In genomic region chr13:49214917-49215376, GRCh38 we compare ENCODE assay signal across 8 cellular contexts. TPM values are rescaled to one million over a fixed set of nuclear protein-coding genes. Genes with fewer than 3 reads are reported as not detected.
DNase-seq lines count a peak whose midpoint lies in the region; ATAC-seq and TF ChIP-seq lines count a peak whose summit lies in the region.

No MANE protein-coding gene starts in this region.

- intact Hi-C loops in IMR-90 (cut with micrococcal nuclease): no loop called here

- no peak overlapping the region for H2BK5ac ChIP-seq in IMR-90 (ENCODE audit: low read depth, low read length, poor library complexity, severe bottlenecking)

- H3K36me3 ChIP-seq in IMR-90 (ENCODE audit: control insufficient read depth, insufficient read depth, low read length) (peaks cover 13% of the 10 kb centered on the region), cardiac muscle cell (no peaks in the 10 kb centered on the region)

- no peak overlapping the region for H4K5ac ChIP-seq in IMR-90 (ENCODE audit: low read depth, low read length)

- peaks cover 25 to 31% of the 10 kb centered on the region in 2 donors for H3K27me3 Mint-ChIP-seq in stimulated activated naive B cell treated with anti-CD40 and anti-IgM and Interleukin-4, amounts not matched to agents 10 μg/mL and 1 μg/mL and 100 μg/mL, for 72 hours

- H3K27ac ChIP-seq in IMR-90 (ENCODE audit: insufficient read depth, low read length): no peak overlapping the region
- no peak overlapping the region for H3K27ac ChIP-seq in cardiac muscle cell

- H2BK120ac ChIP-seq in IMR-90 (ENCODE audit: low read depth, low read length): no peak overlapping the region

- no peak overlapping the region for H4K8ac ChIP-seq in IMR-90 (ENCODE audit: low read depth in 2 of 2, low read length in 2 of 2)

- H3K4me1 ChIP-seq in IMR-90 (ENCODE audit: control insufficient read depth, insufficient read depth, low read length): no peaks in the 10 kb centered on the region
- H3K4me1 ChIP-seq in cardiac muscle cell (ENCODE audit: low read depth): no peaks in the 10 kb centered on the region

- no peak overlapping the region for H2BK20ac ChIP-seq in IMR-90 (ENCODE audit: low read depth, low read length)

- H3K18ac ChIP-seq in IMR-90 (ENCODE audit: low read depth, low read length): no peak overlapping the region

- peak overlapping the region; percentile 41 for H2AFZ ChIP-seq in IMR-90 (replicated peaks; ENCODE audit: low read length, poor library complexity)

- H3K9me3 ChIP-seq in IMR-90 (ENCODE audit: control insufficient read depth, insufficient read depth, low read length) (no peaks in the 10 kb centered on the region; the same call in 1 of the 2 replicates), cardiac muscle cell (ENCODE audit: low read depth) (no peaks in the 10 kb centered on the region)

- H3K9ac ChIP-seq in IMR-90 (ENCODE audit: low read depth, low read length): no peak overlapping the region

- ATAC-seq in GM18519 (IDR thresholded peaks at IDR 0.05; ENCODE audit: low FRiP score, unreplicated experiment) (peak; percentile 50), IMR-90 (ENCODE audit: low read depth) (no peak), GM21515 (IDR thresholded peaks at IDR 0.05; ENCODE audit: unreplicated experiment) (no peak)
- ATAC-seq in stimulated activated naive B cell treated with anti-CD40 and anti-IgM and Interleukin-4, amounts not matched to agents 10 μg/mL and 1 μg/mL and 100 μg/mL, for 72 hours (replicated peaks): peak; percentile 81 to 85

- DNase-seq in AG08395 (ENCODE audit: low spot score): peak; percentile 20
- peak; percentile 6 for DNase-seq in IMR-90
- DNase-seq in activated CD4-positive, alpha-beta T cell treated with anti-CD3 and anti-CD28 coated beads for 48 hours: peak; percentile 51
- peak in 1 of 2 donors; percentile 44 for DNase-seq in cardiac muscle cell (ENCODE audit: low read depth in 1 of 2, low spot score in 1 of 2)
- no peak for DNase-seq in stimulated activated naive B cell treated with anti-CD40 and anti-IgM and Interleukin-4, amounts not matched to agents 10 μg/mL and 1 μg/mL and 100 μg/mL, for 72 hours
- DNase-seq in DMS79 treated with DMSO at 0.1 percent for 48 hours (lab: John Stamatoyannopoulos, UW): no peak

- H3K4me3 Mint-ChIP-seq in stimulated activated naive B cell treated with anti-CD40 and anti-IgM and Interleukin-4, amounts not matched to agents 10 μg/mL and 1 μg/mL and 100 μg/mL, for 72 hours: no peak overlapping the region

- POLR2A ChIA-PET in IMR-90 (lab: Charles Lee; ENCODE audit: unreplicated experiment): no interaction called here

- H3K4me1 Mint-ChIP-seq in stimulated activated naive B cell treated with anti-CD40 and anti-IgM and Interleukin-4, amounts not matched to agents 10 μg/mL and 1 μg/mL and 100 μg/mL, for 72 hours: peaks cover 17 to 35% of the 10 kb centered on the region in 2 donors

- no peak overlapping the region for H3K56ac ChIP-seq in IMR-90 (ENCODE audit: extremely low read depth, insufficient read depth, low read length)

- H3K27ac Mint-ChIP-seq in stimulated activated naive B cell treated with anti-CD40 and anti-IgM and Interleukin-4, amounts not matched to agents 10 μg/mL and 1 μg/mL and 100 μg/mL, for 72 hours: no peak overlapping the region

- no peak for TF ChIP-seq POLR2A in IMR-90 (IDR thresholded peaks at IDR 0.05; ENCODE audit: low read depth, low read length)

- H3K4me3 ChIP-seq in IMR-90 (ENCODE audit: insufficient read depth, low read depth, low read length) (no peak overlapping the region), cardiac muscle cell (no peak overlapping the region)

- no CpG with 5 or more reads among the region's 6 CpGs for WGBS in IMR-90 (ENCODE audit: extremely low coverage in 2 of 2, insufficient read length in 1 of 2), 2 experiments

- H3K23ac ChIP-seq in IMR-90 (ENCODE audit: low read depth, low read length): no peak overlapping the region

- no peak overlapping the region for H2AK9ac ChIP-seq in IMR-90 (replicated peaks; ENCODE audit: low read depth, low read length, poor library complexity)

- no peak overlapping the region for H4K91ac ChIP-seq in IMR-90 (ENCODE audit: insufficient read depth, low read depth, low read length)

- peaks cover 17 to 24% of the 10 kb centered on the region in 2 donors for H3K36me3 Mint-ChIP-seq in stimulated activated naive B cell treated with anti-CD40 and anti-IgM and Interleukin-4, amounts not matched to agents 10 μg/mL and 1 μg/mL and 100 μg/mL, for 72 hours

- no peak overlapping the region for H2BK15ac ChIP-seq in IMR-90 (ENCODE audit: low read depth, low read length)

- in situ Hi-C loops in IMR-90 (cut with MboI; ENCODE audit: low sequenced_read_pairs): no loop called here

- dilution Hi-C loops in IMR-90 (cut with HindIII; ENCODE audit: low sequenced_read_pairs, unreplicated experiment): no loop called here

- H4K20me1 ChIP-seq in IMR-90 (ENCODE audit: insufficient read depth, low read length): 0 out of 2 replicates have a peak, but pooled peaks cover 3% of the 10 kb centered on the region

- H2AK5ac ChIP-seq in IMR-90 (ENCODE audit: low read depth, low read length): no peak overlapping the region

- CTCF ChIA-PET in IMR-90 (lab: Yijun Ruan, JAX): interaction anchor here (1.4 kb wide), 1 partner anchor 65 kb away, joined by 3 read pairs; no protein-coding TSS in a partner anchor

- no peak for TF ChIP-seq RAD21 in IMR-90 (IDR thresholded peaks at IDR 0.05; ENCODE audit: low read length)

- TF ChIP-seq CTCF in IMR-90 (conservative IDR thresholded peaks at IDR 0.05; ENCODE audit: low read depth, low read length): no peak
- TF ChIP-seq CTCF in cardiac muscle cell (IDR thresholded peaks at IDR 0.05; ENCODE audit: low read depth, low read length): peak; percentile 17

- no TSS peak for BruUV-seq in IMR-90 (replicated peaks; lab: Mats Ljungman, UMichigan)

- H3K4me2 ChIP-seq in IMR-90 (ENCODE audit: low read depth, low read length): no peak overlapping the region

- no peak overlapping the region for H3K14ac ChIP-seq in IMR-90 (replicated peaks; ENCODE audit: low read depth, low read length)

- H3K9me3 Mint-ChIP-seq in stimulated activated naive B cell treated with anti-CD40 and anti-IgM and Interleukin-4, amounts not matched to agents 10 μg/mL and 1 μg/mL and 100 μg/mL, for 72 hours: peaks cover 0 to 3% of the 10 kb centered on the region in 2 donors

- H3K79me1 ChIP-seq in IMR-90 (ENCODE audit: low read depth in 1 of 2, low read length in 2 of 2): no peaks in the 10 kb centered on the region

- H3K9me1 ChIP-seq in IMR-90 (ENCODE audit: insufficient read depth, low read length): no peaks in the 10 kb centered on the region

- peaks cover 30% of the 10 kb centered on the region for H3K27me3 ChIP-seq in IMR-90 (ENCODE audit: control insufficient read depth, insufficient read depth, low read length)
- H3K27me3 ChIP-seq in cardiac muscle cell: peaks cover 44% of the 10 kb centered on the region

- H3K4ac ChIP-seq in IMR-90 (ENCODE audit: low read depth, low read length): no peak overlapping the region

TF ChIP-seq in IMR-90, 13 proteins besides CTCF, POLR2A, EP300 and RAD21:
- TF ChIP-seq RFX5 (IDR thresholded peaks at IDR 0.05; ENCODE audit: low read depth, low read length) (no peak), NFE2L2 (IDR thresholded peaks at IDR 0.05; ENCODE audit: low read depth, low read length) (no peak), BHLHE40 (IDR thresholded peaks at IDR 0.05; ENCODE audit: low read depth, low read length) (peak; percentile 37; the same call in 1 of the 2 replicates), MXI1 (IDR thresholded peaks at IDR 0.05; ENCODE audit: borderline replicate concordance, low read depth, low read length) (no peak)

RNA-seq across cellular contexts. Expression of gene MLNR, which starts 5.2 kb away (rescaled TPM):
- not detected in 2 replicates for total RNA-seq in IMR-90 (2012; rRNA removed)
- not detected in 2 replicates for polyA plus RNA-seq in IMR-90 (2012; rRNA removed)
- polyA plus RNA-seq in IMR-90 (2012; cell fraction: cytosol; rRNA removed): 0.03 TPM in 1 of 2 replicates, not detected in the other
- polyA plus RNA-seq in IMR-90 (2012; cell fraction: nucleus; rRNA removed; ENCODE audit: low replicate concordance): not detected in 2 replicates
- total RNA-seq in cardiac muscle cell: not detected in 2 replicates
- polyA plus RNA-seq in cardiac muscle cell: 0.14 TPM in 1 of 2 replicates, not detected in the other

RNA-seq across cellular contexts. Expression of gene CDADC1, which starts 32.8 kb away (rescaled TPM):
- total RNA-seq in IMR-90 (2012; rRNA removed) (0.54 and 0.83 TPM in 2 replicates), cardiac muscle cell (4.0 and 9.1 TPM in 2 replicates)
- polyA plus RNA-seq in IMR-90 (2012; rRNA removed) (2.6 and 2.7 TPM in 2 replicates), cardiac muscle cell (12.7 and 14.0 TPM in 2 replicates)
- 1.1 and 1.3 TPM in 2 replicates for polyA plus RNA-seq in IMR-90 (2012; cell fraction: cytosol; rRNA removed)
- 0.83 and 3.4 TPM in 2 replicates for polyA plus RNA-seq in IMR-90 (2012; cell fraction: nucleus; rRNA removed; ENCODE audit: low replicate concordance)

Comparison
In these comparisons a context has a peak if more than half of its experiments do, and no peak if none do; other contexts are left out.
1. DNase-seq: peak in AG08395 (single experiment), IMR-90 (single experiment) and activated CD4-positive, alpha-beta T cell treated with anti-CD3 and anti-CD28 coated beads for 48 hours (single experiment); none in stimulated activated naive B cell treated with anti-CD40 and anti-IgM and Interleukin-4, amounts not matched to agents 10 μg/mL and 1 μg/mL and 100 μg/mL, for 72 hours (single experiment) and DMS79 treated with DMSO at 0.1 percent for 48 hours (single experiment).
2. ATAC-seq: peak in GM18519 (single experiment) and stimulated activated naive B cell treated with anti-CD40 and anti-IgM and Interleukin-4, amounts not matched to agents 10 μg/mL and 1 μg/mL and 100 μg/mL, for 72 hours (2 of 2); none in IMR-90 (single experiment) and GM21515 (single experiment).